10 cellular contexts compared by ENCODE assay signal in the genomic region with DNA sequence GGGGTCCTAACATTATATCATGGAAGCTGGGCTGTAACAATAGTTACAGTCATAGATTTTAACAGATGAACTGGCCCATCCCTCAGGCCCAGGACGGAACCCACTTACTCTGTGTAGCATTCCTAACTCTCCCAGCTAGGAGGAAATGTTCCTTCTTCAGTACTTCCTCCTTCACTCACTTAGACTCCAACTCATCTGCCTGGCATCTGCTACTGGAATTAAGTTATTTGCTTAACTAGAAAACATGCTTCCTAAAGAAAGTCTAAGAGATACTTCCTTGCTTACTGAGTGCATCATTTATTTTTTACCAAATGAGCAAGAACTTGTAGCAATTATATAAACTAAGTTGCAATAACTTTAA. TPM values are rescaled to one million over a fixed set of nuclear protein-coding genes. Genes with fewer than 3 reads are reported as not detected.
DNase-seq lines count a peak whose midpoint lies in the region; ATAC-seq, FAIRE-seq and TF ChIP-seq lines count a peak whose summit lies in the region.
"Had no signal": no experiment of that assay in that cellular context is flagged by ENCODE, and none has a peak within 500 bp of the region (broad histone marks: within the 10 kb centered on the region; RNA-seq: fewer than 3 reads in every experiment).

No MANE protein-coding gene starts in this region.

- peaks cover 78% of the 10 kb centered on the region for H3K4me1 ChIP-seq in left ventricle myocardium inferior
- H3K4me1 ChIP-seq in small intestine (ENCODE audit: control insufficient read depth in 2 of 2, insufficient read depth in 1 of 2, low read depth in 1 of 2, low read length in 1 of 2): peaks cover 3 to 8% of the 10 kb centered on the region in 2 donors
- H3K4me1 ChIP-seq: tibial artery had no signal

- no peak for FAIRE-seq in small intestine (lab: Jason Lieb, UNC)

- intact Hi-C loops in left ventricle myocardium inferior (cut with micrococcal nuclease): no loop called here
- intact Hi-C loops in left ventricle myocardium superior (cut with micrococcal nuclease): no loop called here

- H3K36me3 ChIP-seq in left ventricle myocardium inferior (peaks cover 9% of the 10 kb centered on the region), small intestine (ENCODE audit: control insufficient read depth in 2 of 2, insufficient read depth in 2 of 2, low read length in 2 of 2) (peaks cover 0 to 4% of the 10 kb centered on the region in 2 donors)

- ATAC-seq in left ventricle myocardium superior (no peak), HG03442 (IDR thresholded peaks at IDR 0.05; ENCODE audit: unreplicated experiment) (no peak), GM19455 (IDR thresholded peaks at IDR 0.05; ENCODE audit: unreplicated experiment) (no peak)

- H3K9me3 ChIP-seq in left ventricle myocardium inferior (replicated peaks) (no peaks in the 10 kb centered on the region), small intestine (ENCODE audit: control insufficient read depth, low read depth) (no peaks in the 10 kb centered on the region)
- H3K9me3 ChIP-seq: tibial artery had no signal

- no peak for TF ChIP-seq CTCF in left ventricle myocardium inferior (IDR thresholded peaks at IDR 0.05; ENCODE audit: borderline replicate concordance)
- TF ChIP-seq CTCF in cardiac fibroblast (IDR thresholded peaks at IDR 0.05; ENCODE audit: low read depth, low read length): no peak

- H3K27me3 ChIP-seq in left ventricle myocardium inferior (ENCODE audit: low read depth) (no peaks in the 10 kb centered on the region), small intestine (ENCODE audit: control insufficient read depth in 2 of 2, insufficient read depth in 2 of 2, low read length in 2 of 2) (no peaks in the 10 kb centered on the region)
- H3K27me3 ChIP-seq: tibial artery had no signal

- H3K27ac ChIP-seq in left ventricle myocardium inferior (replicated peaks) (peak overlapping the region; percentile 18), small intestine (ENCODE audit: low read depth in 1 of 2, low read length in 1 of 2) (peak overlapping the region in 1 of 2 donors; percentile 71)
- H3K27ac ChIP-seq: tibial artery had no signal

- H3K4me3 ChIP-seq in left ventricle myocardium inferior: no peak overlapping the region
- H3K4me3 ChIP-seq in cardiac fibroblast (replicated peaks in 1 of 2; ENCODE audit: low read depth in 2 of 2, low read length in 2 of 2): no peak overlapping the region
- H3K4me3 ChIP-seq in small intestine (ENCODE audit: low read depth in 1 of 2, low read length in 2 of 2): no peak overlapping the region
- H3K4me3 ChIP-seq: tibial artery had no signal

- 29 to 59% (median 30%) methylated on average over 1 of the region's 1 CpG for WGBS in small intestine, 3 donors

- DNase-seq in left ventricle myocardium inferior (no peak), left ventricle myocardium superior (no peak), cardiac fibroblast (ENCODE audit: low read depth in 2 of 2) (peak; percentile 44 to 64), kidney tubule cell (ENCODE audit: low spot score) (peak; percentile 85), NCI-H774 (lab: John Stamatoyannopoulos, UW) (no peak), small intestine (no peak)
- DNase-seq: AML-193, tibial artery had no signal

RNA-seq across cellular contexts. Expression of a gene that starts 20.5 kb away (rescaled TPM):
- total RNA-seq in left ventricle myocardium inferior (30.3 TPM), left ventricle myocardium superior (31.9 TPM)
- polyA plus RNA-seq in small intestine: 10 to 100 TPM; 26.6 to 28.1 (median 28.0) TPM

Comparison
In these comparisons a context has a peak if more than half of its experiments do, and no peak if none do; other contexts are left out.
1. DNase-seq: peak in cardiac fibroblast (2 of 2) and kidney tubule cell (single experiment); none in left ventricle myocardium inferior (single experiment), left ventricle myocardium superior (single experiment), NCI-H774 (single experiment) and small intestine (single experiment).